1 cellular context compared by ENCODE assay signal in the genomic region with DNA sequence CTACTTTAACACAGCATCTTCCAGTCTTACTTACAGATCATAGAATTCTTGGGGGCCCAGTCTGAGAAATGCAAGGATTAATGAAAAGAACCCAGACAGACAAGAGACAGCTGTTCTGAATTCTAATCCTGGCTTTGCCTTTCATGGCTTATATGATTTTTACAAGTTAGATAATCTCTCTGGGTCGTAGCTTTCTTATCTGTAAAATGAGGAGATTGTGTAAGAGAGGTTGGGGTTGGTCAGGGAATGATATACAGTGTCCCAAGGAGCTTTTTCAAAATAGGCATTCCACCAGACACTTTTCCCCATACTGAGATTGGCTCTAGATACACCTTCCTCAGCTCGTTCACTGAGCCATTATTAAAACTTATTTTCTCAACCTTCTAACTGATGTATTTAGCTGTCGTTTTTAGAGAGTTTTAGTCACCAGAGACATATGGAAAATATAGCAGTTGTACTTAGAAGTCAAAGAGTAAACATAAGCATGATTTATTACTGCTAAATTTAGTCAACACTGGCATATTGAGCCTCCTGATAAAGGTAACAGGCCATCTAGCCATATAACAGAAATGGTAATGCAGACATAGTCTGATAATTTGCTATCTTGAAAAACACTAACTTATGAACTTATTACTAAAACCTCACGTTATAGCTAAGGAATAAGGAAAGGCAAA.
TF ChIP-seq lines count a peak whose summit lies in the region.

No MANE protein-coding gene starts in this region.

TF ChIP-seq in K562, 482 proteins besides CTCF, POLR2A, EP300 and RAD21 (continued from another document):
- TF ChIP-seq ZNF318 (IDR thresholded peaks at IDR 0.05; ENCODE audit: borderline replicate concordance in 1 of 2, low read depth in 1 of 2): peak in 1 of 2 experiments; percentile 86; a peak in 1 of 4 replicates
TF ChIP-seq in K562: peak in this region for 64.
